1 cellular context compared by ENCODE assay signal in genomic region chr18:28791101-28791500, GRCh38.
TF ChIP-seq lines count a peak whose summit lies in the region.

No MANE protein-coding gene starts in this region.

TF ChIP-seq in SK-N-SH, 30 proteins besides CTCF, POLR2A, EP300 and RAD21 (continued from another document):
- no peak for TF ChIP-seq ZBTB33 (IDR thresholded peaks at IDR 0.05; ENCODE audit: borderline replicate concordance, low read depth)
- TF ChIP-seq PBX3 (IDR thresholded peaks at IDR 0.05), result no peak
- TF ChIP-seq MEF2A (IDR thresholded peaks at IDR 0.05; ENCODE audit: borderline replicate concordance, low read depth), result no peak
- no peak for TF ChIP-seq TEAD4 (IDR thresholded peaks at IDR 0.05; ENCODE audit: borderline replicate concordance, insufficient read depth)
- no peak for TF ChIP-seq EZH2phosphoT487 (IDR thresholded peaks at IDR 0.05; ENCODE audit: borderline replicate concordance, low read depth)
